Comparison of ENCODE assay signal across 2 cellular contexts in the genomic region with DNA sequence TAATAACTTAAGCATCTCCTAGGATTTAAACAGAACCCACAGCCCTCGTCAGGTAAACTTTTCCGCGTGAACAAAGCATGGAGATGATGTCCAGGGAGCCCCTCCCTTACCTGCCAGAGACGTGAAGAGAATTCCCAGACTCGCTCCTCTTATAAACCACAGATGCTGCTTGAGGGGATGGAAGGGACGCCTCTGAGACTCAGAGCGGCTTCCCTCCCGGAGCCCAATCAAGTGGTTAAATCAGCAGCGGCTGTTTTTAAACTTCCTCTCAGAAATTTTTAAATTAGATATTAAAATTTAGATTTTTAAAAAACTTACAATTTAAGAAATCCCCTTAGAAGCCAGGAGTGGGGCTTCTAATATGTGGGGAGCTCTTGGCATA.
TF ChIP-seq lines count a peak whose summit lies in the region.

No MANE protein-coding gene starts in this region.

TF ChIP-seq in SK-N-SH, 30 proteins besides CTCF, POLR2A, EP300 and RAD21 (continued from another document):
- TF ChIP-seq, protein P1, sequence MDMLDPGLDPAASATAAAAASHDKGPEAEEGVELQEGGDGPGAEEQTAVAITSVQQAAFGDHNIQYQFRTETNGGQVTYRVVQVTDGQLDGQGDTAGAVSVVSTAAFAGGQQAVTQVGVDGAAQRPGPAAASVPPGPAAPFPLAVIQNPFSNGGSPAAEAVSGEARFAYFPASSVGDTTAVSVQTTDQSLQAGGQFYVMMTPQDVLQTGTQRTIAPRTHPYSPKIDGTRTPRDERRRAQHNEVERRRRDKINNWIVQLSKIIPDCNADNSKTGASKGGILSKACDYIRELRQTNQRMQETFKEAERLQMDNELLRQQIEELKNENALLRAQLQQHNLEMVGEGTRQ (IDR thresholded peaks at IDR 0.05; ENCODE audit: borderline replicate concordance, low read depth, low read length), result no peak
- TF ChIP-seq TCF12 (IDR thresholded peaks at IDR 0.05), result no peak
- no peak for TF ChIP-seq FOXM1 (IDR thresholded peaks at IDR 0.05; ENCODE audit: low read depth)
- no peak for TF ChIP-seq YY1 (IDR thresholded peaks at IDR 0.05; ENCODE audit: low read depth)
- TF ChIP-seq, protein P2, sequence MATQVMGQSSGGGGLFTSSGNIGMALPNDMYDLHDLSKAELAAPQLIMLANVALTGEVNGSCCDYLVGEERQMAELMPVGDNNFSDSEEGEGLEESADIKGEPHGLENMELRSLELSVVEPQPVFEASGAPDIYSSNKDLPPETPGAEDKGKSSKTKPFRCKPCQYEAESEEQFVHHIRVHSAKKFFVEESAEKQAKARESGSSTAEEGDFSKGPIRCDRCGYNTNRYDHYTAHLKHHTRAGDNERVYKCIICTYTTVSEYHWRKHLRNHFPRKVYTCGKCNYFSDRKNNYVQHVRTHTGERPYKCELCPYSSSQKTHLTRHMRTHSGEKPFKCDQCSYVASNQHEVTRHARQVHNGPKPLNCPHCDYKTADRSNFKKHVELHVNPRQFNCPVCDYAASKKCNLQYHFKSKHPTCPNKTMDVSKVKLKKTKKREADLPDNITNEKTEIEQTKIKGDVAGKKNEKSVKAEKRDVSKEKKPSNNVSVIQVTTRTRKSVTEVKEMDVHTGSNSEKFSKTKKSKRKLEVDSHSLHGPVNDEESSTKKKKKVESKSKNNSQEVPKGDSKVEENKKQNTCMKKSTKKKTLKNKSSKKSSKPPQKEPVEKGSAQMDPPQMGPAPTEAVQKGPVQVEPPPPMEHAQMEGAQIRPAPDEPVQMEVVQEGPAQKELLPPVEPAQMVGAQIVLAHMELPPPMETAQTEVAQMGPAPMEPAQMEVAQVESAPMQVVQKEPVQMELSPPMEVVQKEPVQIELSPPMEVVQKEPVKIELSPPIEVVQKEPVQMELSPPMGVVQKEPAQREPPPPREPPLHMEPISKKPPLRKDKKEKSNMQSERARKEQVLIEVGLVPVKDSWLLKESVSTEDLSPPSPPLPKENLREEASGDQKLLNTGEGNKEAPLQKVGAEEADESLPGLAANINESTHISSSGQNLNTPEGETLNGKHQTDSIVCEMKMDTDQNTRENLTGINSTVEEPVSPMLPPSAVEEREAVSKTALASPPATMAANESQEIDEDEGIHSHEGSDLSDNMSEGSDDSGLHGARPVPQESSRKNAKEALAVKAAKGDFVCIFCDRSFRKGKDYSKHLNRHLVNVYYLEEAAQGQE (IDR thresholded peaks at IDR 0.05; ENCODE audit: low read depth, low read length), result no peak
- TF ChIP-seq TAF1 (IDR thresholded peaks at IDR 0.05; ENCODE audit: borderline replicate concordance, low read depth, low read length), result no peak
- TF ChIP-seq ELF1 (IDR thresholded peaks at IDR 0.05), result no peak
- TF ChIP-seq TEAD4 (IDR thresholded peaks at IDR 0.05; ENCODE audit: borderline replicate concordance, insufficient read depth), result no peak
- TF ChIP-seq MEF2A (IDR thresholded peaks at IDR 0.05; ENCODE audit: borderline replicate concordance, low read depth), result no peak
- TF ChIP-seq, protein P3, sequence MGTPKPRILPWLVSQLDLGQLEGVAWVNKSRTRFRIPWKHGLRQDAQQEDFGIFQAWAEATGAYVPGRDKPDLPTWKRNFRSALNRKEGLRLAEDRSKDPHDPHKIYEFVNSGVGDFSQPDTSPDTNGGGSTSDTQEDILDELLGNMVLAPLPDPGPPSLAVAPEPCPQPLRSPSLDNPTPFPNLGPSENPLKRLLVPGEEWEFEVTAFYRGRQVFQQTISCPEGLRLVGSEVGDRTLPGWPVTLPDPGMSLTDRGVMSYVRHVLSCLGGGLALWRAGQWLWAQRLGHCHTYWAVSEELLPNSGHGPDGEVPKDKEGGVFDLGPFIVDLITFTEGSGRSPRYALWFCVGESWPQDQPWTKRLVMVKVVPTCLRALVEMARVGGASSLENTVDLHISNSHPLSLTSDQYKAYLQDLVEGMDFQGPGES (IDR thresholded peaks at IDR 0.05; ENCODE audit: low read depth, low read length), result no peak

TF ChIP-seq in SK-N-SH treated with all-trans-retinoic acid at 6 μM for 48 hours, 23 proteins besides CTCF, POLR2A, EP300 and RAD21 (continued from another document):
- TF ChIP-seq, protein P4, sequence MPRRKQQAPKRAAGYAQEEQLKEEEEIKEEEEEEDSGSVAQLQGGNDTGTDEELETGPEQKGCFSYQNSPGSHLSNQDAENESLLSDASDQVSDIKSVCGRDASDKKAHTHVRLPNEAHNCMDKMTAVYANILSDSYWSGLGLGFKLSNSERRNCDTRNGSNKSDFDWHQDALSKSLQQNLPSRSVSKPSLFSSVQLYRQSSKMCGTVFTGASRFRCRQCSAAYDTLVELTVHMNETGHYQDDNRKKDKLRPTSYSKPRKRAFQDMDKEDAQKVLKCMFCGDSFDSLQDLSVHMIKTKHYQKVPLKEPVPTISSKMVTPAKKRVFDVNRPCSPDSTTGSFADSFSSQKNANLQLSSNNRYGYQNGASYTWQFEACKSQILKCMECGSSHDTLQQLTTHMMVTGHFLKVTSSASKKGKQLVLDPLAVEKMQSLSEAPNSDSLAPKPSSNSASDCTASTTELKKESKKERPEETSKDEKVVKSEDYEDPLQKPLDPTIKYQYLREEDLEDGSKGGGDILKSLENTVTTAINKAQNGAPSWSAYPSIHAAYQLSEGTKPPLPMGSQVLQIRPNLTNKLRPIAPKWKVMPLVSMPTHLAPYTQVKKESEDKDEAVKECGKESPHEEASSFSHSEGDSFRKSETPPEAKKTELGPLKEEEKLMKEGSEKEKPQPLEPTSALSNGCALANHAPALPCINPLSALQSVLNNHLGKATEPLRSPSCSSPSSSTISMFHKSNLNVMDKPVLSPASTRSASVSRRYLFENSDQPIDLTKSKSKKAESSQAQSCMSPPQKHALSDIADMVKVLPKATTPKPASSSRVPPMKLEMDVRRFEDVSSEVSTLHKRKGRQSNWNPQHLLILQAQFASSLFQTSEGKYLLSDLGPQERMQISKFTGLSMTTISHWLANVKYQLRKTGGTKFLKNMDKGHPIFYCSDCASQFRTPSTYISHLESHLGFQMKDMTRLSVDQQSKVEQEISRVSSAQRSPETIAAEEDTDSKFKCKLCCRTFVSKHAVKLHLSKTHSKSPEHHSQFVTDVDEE (CRISPR knock-in tag; IDR thresholded peaks at IDR 0.05), result no peak
- TF ChIP-seq, protein P5, sequence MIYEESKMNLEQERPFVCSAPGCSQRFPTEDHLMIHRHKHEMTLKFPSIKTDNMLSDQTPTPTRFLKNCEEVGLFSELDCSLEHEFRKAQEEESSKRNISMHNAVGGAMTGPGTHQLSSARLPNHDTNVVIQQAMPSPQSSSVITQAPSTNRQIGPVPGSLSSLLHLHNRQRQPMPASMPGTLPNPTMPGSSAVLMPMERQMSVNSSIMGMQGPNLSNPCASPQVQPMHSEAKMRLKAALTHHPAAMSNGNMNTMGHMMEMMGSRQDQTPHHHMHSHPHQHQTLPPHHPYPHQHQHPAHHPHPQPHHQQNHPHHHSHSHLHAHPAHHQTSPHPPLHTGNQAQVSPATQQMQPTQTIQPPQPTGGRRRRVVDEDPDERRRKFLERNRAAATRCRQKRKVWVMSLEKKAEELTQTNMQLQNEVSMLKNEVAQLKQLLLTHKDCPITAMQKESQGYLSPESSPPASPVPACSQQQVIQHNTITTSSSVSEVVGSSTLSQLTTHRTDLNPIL (CRISPR knock-in tag; IDR thresholded peaks at IDR 0.05; ENCODE audit: low read depth), result no peak
- TF ChIP-seq BACH2 (CRISPR knock-in tag; IDR thresholded peaks at IDR 0.05; ENCODE audit: borderline replicate concordance) (no peak), ZFP3 (CRISPR knock-in tag; IDR thresholded peaks at IDR 0.05) (no peak), TOX (CRISPR knock-in tag; IDR thresholded peaks at IDR 0.05; ENCODE audit: borderline replicate concordance) (no peak), ZFP30 (CRISPR knock-in tag; IDR thresholded peaks at IDR 0.05) (no peak), OSR1 (CRISPR knock-in tag; IDR thresholded peaks at IDR 0.05) (no peak), PPARA (CRISPR knock-in tag; IDR thresholded peaks at IDR 0.05; ENCODE audit: borderline replicate concordance) (no peak), RARB (CRISPR knock-in tag; IDR thresholded peaks at IDR 0.05) (no peak), ISL1 (CRISPR knock-in tag; IDR thresholded peaks at IDR 0.05) (no peak), SNAI2 (CRISPR knock-in tag; IDR thresholded peaks at IDR 0.05) (no peak)
- TF ChIP-seq, protein P6, sequence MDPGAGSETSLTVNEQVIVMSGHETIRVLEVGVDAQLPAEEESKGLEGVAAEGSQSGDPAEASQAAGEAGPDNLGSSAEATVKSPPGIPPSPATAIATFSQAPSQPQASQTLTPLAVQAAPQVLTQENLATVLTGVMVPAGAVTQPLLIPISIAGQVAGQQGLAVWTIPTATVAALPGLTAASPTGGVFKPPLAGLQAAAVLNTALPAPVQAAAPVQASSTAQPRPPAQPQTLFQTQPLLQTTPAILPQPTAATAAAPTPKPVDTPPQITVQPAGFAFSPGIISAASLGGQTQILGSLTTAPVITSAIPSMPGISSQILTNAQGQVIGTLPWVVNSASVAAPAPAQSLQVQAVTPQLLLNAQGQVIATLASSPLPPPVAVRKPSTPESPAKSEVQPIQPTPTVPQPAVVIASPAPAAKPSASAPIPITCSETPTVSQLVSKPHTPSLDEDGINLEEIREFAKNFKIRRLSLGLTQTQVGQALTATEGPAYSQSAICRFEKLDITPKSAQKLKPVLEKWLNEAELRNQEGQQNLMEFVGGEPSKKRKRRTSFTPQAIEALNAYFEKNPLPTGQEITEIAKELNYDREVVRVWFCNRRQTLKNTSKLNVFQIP (CRISPR knock-in tag; IDR thresholded peaks at IDR 0.05; ENCODE audit: borderline replicate concordance, low read depth), result no peak
- TF ChIP-seq, protein P7, sequence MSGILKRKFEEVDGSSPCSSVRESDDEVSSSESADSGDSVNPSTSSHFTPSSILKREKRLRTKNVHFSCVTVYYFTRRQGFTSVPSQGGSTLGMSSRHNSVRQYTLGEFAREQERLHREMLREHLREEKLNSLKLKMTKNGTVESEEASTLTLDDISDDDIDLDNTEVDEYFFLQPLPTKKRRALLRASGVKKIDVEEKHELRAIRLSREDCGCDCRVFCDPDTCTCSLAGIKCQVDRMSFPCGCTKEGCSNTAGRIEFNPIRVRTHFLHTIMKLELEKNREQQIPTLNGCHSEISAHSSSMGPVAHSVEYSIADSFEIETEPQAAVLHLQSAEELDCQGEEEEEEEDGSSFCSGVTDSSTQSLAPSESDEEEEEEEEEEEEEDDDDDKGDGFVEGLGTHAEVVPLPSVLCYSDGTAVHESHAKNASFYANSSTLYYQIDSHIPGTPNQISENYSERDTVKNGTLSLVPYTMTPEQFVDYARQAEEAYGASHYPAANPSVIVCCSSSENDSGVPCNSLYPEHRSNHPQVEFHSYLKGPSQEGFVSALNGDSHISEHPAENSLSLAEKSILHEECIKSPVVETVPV (CRISPR knock-in tag; IDR thresholded peaks at IDR 0.05), result no peak
TF ChIP-seq in SK-N-SH treated with all-trans-retinoic acid at 6 μM for 48 hours: peak in this region for 0.
